Comparison of ENCODE assay signal across 8 cellular contexts in the genomic region with DNA sequence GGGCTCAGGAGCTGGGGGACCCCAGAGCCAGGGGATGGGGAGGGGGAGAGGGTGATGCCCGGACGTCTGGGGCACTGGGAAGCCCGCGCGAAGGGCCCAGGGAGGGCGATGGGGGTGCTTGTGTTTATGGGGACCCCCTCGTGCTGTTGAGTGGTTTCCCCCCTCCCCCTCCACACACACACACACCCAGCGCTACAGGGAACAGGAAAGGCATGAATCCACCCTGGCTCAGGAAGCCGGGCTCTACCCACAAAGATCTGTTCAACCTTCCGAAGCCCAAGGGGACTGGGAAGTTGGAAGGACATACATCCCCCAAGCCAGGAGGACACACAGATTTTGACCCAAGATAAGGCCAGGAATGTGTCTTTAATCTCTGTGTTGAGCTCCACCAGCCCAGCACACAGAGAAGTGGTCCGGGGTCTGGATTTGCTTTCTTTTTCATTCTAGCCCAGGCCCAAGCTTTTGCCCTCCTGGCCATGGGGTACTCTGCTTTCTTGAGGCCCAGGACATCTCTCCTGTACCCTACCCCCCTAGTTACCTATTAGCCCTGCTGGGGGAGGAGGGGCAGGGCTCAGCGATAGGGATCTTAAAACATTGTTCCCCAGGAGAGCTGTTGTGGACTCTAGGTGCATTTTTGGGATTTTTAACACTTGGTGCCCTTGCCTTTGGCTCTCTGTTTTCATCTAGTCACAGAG. TPM values are rescaled to one million over a fixed set of nuclear protein-coding genes. Genes with fewer than 3 reads are reported as not detected.
DNase-seq lines count a peak whose midpoint lies in the region; ATAC-seq, FAIRE-seq and TF ChIP-seq lines count a peak whose summit lies in the region.

No MANE protein-coding gene starts in this region.

- TF ChIP-seq POLR2A in GM12878 (IDR thresholded peaks at IDR 0.05; ENCODE audit: low read depth, low read length) (peak; percentile 15; the same call in 1 of the 2 replicates), HepG2 (IDR thresholded peaks at IDR 0.05; ENCODE audit: insufficient read depth in 1 of 2, low read depth in 2 of 2, low read length in 2 of 2) (peak in 1 of 2 experiments; percentile 34; a peak in 1 of 4 replicates), thyroid gland (IDR thresholded peaks at IDR 0.05) (no peak)

- TF ChIP-seq EP300 in GM12878 (IDR thresholded peaks at IDR 0.05; ENCODE audit: borderline replicate concordance in 1 of 2, control insufficient read depth in 1 of 2, low read depth in 2 of 2, low read length in 2 of 2) (no peak), HepG2 (IDR thresholded peaks at IDR 0.05; ENCODE audit: low read depth in 2 of 2, low read length in 2 of 2) (no peak), HepG2 (CRISPR knock-in tag; IDR thresholded peaks at IDR 0.05; ENCODE audit: borderline replicate concordance) (peak; percentile 53)

- TF ChIP-seq CTCF in GM12878 (IDR thresholded peaks at IDR 0.05 in 2 of 3, conservative IDR thresholded peaks at IDR 0.05 in 1 of 3; ENCODE audit: control insufficient read depth in 2 of 3, extremely low read depth in 1 of 3, insufficient read depth in 1 of 3, low read depth in 3 of 3, low read length in 3 of 3), result no peak
- TF ChIP-seq CTCF in HepG2 (CRISPR knock-in tag; IDR thresholded peaks at IDR 0.05), result no peak
- TF ChIP-seq CTCF in thyroid gland (IDR thresholded peaks at IDR 0.05), result no peak

- RAD21 ChIA-PET in GM12878 (lab: Charles Lee; ENCODE audit: unreplicated experiment), result interaction anchor here (0.6 to 18.5 kb wide), 9 partner anchors 9 to 143 kb away, joined by 3 to 419 read pairs (median 4); no protein-coding TSS in a partner anchor

- H2AFZ ChIP-seq in GM12878 (ENCODE audit: control insufficient read depth, low read depth, low read length), result no peak overlapping the region
- no peak overlapping the region for H2AFZ ChIP-seq in HepG2 (ENCODE audit: low read length)

- no peak for ATAC-seq in GM12878
- no peak for ATAC-seq in HepG2
- ATAC-seq in GM21825 (IDR thresholded peaks at IDR 0.05; ENCODE audit: unreplicated experiment), result no peak
- ATAC-seq in GM18909 (IDR thresholded peaks at IDR 0.05; ENCODE audit: poor library complexity, unreplicated experiment), result no peak
- ATAC-seq in GM18511 (IDR thresholded peaks at IDR 0.05; ENCODE audit: unreplicated experiment), result no peak

- H3K27me3 ChIP-seq in GM12878 (replicated peaks in 1 of 2; ENCODE audit: control insufficient read depth in 2 of 2, insufficient read depth in 2 of 2, low read length in 1 of 2), result no peaks in the 10 kb centered on the region
- no peaks in the 10 kb centered on the region for H3K27me3 ChIP-seq in HepG2 (ENCODE audit: control insufficient read depth in 1 of 2, insufficient read depth in 2 of 2, low read length in 2 of 2)
- H3K27me3 ChIP-seq in thyroid gland, result no peaks in the 10 kb centered on the region

- SMC1A ChIA-PET in GM12878 (lab: Charles Lee; ENCODE audit: uncharacterized antibody, unreplicated experiment), result interaction anchor here (0.9 to 10.2 kb wide), 9 partner anchors 13 to 87 kb away, joined by 4 to 152 read pairs (median 14); no protein-coding TSS in a partner anchor

- 0% methylated on average over 5 of the region's 12 CpGs for WGBS in GM12878 (ENCODE audit: insufficient coverage, insufficient replicate concordance, low lambda C conversion rate, missing lambda C conversion rate)
- WGBS in HepG2 (ENCODE audit: low lambda C conversion rate), result 1% methylated on average over 6 of the region's 12 CpGs
- WGBS in thyroid gland, 2 donors, result 1 to 12% methylated on average over 5 to 11 of the region's 12 CpGs

- H3K36me3 ChIP-seq in GM12878 (ENCODE audit: control insufficient read depth in 2 of 2, insufficient read depth in 2 of 2, low read length in 1 of 2) (no peaks in the 10 kb centered on the region), HepG2 (replicated peaks in 1 of 2; ENCODE audit: control insufficient read depth in 1 of 2, insufficient read depth in 2 of 2, low read length in 2 of 2) (peaks cover 8 to 12% of the 10 kb centered on the region in 2 experiments; a peak in 3 of 5 replicates), thyroid gland (peaks cover 9 to 14% of the 10 kb centered on the region in 2 donors)

- DNase-seq in D341Med (ENCODE audit: low spot score) (peak; percentile 44), Kasumi-1 (lab: John Stamatoyannopoulos, UW) (peak; percentile 31 to 72), GM12878 (ENCODE audit: low read depth, low spot score) (no peak), HepG2 (ENCODE audit: low spot score) (peak; percentile 52), thyroid gland (peak; percentile 35 to 45)

- POLR2A ChIA-PET in GM12878 (lab: Charles Lee), result interaction anchor here (0.6 to 17.9 kb wide), 7 partner anchors 18 to 401 kb away, joined by 3 to 427 read pairs (median 5); partner anchors contain the start of gene RNF157
- POLR2A ChIA-PET in HepG2 (lab: Yijun Ruan, JAX), result interaction anchor here (1.0 to 5.6 kb wide), 9 partner anchors 7 to 147 kb away, joined by 3 to 51 read pairs (median 4); no protein-coding TSS in a partner anchor

- H3K79me2 ChIP-seq in GM12878 (ENCODE audit: control insufficient read depth, insufficient read depth, low read length) (peaks cover 62% of the 10 kb centered on the region), HepG2 (ENCODE audit: insufficient read depth, low read length) (peaks cover 25% of the 10 kb centered on the region)

- peak overlapping the region; percentile 93 for H3K9ac ChIP-seq in GM12878 (ENCODE audit: control insufficient read depth, insufficient read depth, low read length)
- peak overlapping the region; percentile 84 for H3K9ac ChIP-seq in HepG2 (ENCODE audit: insufficient read depth, low read depth, low read length)

- no peak for TF ChIP-seq RAD21 in GM12878 (IDR thresholded peaks at IDR 0.05; ENCODE audit: insufficient read depth, low read depth, low read length)
- no peak for TF ChIP-seq RAD21 in HepG2 (CRISPR knock-in tag; IDR thresholded peaks at IDR 0.05)

- peaks cover 52% of the 10 kb centered on the region for H3K4me1 ChIP-seq in GM12878 (ENCODE audit: control insufficient read depth, insufficient read depth, low read length)
- peaks cover 71% of the 10 kb centered on the region for H3K4me1 ChIP-seq in HepG2 (ENCODE audit: insufficient read depth, low read length)
- H3K4me1 ChIP-seq in thyroid gland, result peaks cover 37 to 62% of the 10 kb centered on the region in 2 donors

- intact Hi-C loops in GM12878 (cut with micrococcal nuclease; ENCODE audit: unreplicated experiment) (loop anchor here (5.0 to 10.0 kb wide), 2 partner anchors 34 to 482 kb away; partner anchors contain the start of gene UNK), HepG2 (cut with micrococcal nuclease; ENCODE audit: unreplicated experiment) (no loop called here), thyroid gland (cut with DNase I) (no loop called here)

- peak overlapping the region; percentile 84 for H3K4me3 ChIP-seq in GM12878
- H3K4me3 ChIP-seq in HepG2 (replicated peaks in 1 of 3; ENCODE audit: insufficient read depth in 1 of 3, low read depth in 2 of 3, low read length in 3 of 3), result peak overlapping the region; percentile 88 to 98 (median 92)
- H3K4me3 ChIP-seq in thyroid gland (replicated peaks in 1 of 3), result peak overlapping the region; percentile 84 to 100 (median 97)

- CTCF ChIA-PET in GM12878 (lab: Yijun Ruan, JAX) (interaction anchor here (0.9 to 10.6 kb wide), 6 partner anchors 13 to 143 kb away, joined by 3 to 160 read pairs (median 8); no protein-coding TSS in a partner anchor), HepG2 (lab: Yijun Ruan, JAX; ENCODE audit: low intra/inter-chr PET ratio, low total read pairs) (no interaction called here)

- BruUV-seq in GM12878 (replicated peaks; lab: Mats Ljungman, UMichigan) (no TSS peak), HepG2 (replicated peaks; lab: Mats Ljungman, UMichigan) (TSS peak; percentile 55)

- in situ Hi-C loops in GM12878 (cut with MboI) (loop anchor here (25.0 kb wide), 2 partner anchors 1196 to 1896 kb away; partner anchors contain the start of gene SYNGR2), HepG2 (cut with HindIII; ENCODE audit: extremely low pct_ligation_motif_present, low pct_unique_long_range_greater_than_20kb) (no loop called here)

- H4K20me1 ChIP-seq in GM12878 (ENCODE audit: control insufficient read depth, insufficient read depth), result no peaks in the 10 kb centered on the region
- H4K20me1 ChIP-seq in HepG2 (ENCODE audit: insufficient read depth, low read length), result no peaks in the 10 kb centered on the region; the same call in 1 of the 2 replicates

- H3K4me2 ChIP-seq in GM12878 (ENCODE audit: control insufficient read depth, insufficient read depth) (peak overlapping the region; percentile 99), HepG2 (ENCODE audit: low read depth, low read length) (peak overlapping the region; percentile 98)

- FAIRE-seq in GM12878 (lab: Jason Lieb, UNC) (no peak), HepG2 (lab: Jason Lieb, UNC) (peak; percentile 57)

- no peaks in the 10 kb centered on the region for H3K9me3 ChIP-seq in GM12878 (replicated peaks; ENCODE audit: control insufficient read depth, insufficient read depth, low read length)
- H3K9me3 ChIP-seq in HepG2 (ENCODE audit: low read length), result no peaks in the 10 kb centered on the region
- H3K9me3 ChIP-seq in thyroid gland, result no peaks in the 10 kb centered on the region

- peak overlapping the region; percentile 99 for H3K27ac ChIP-seq in GM12878 (ENCODE audit: control insufficient read depth, insufficient read depth)
- peak overlapping the region; percentile 63 for H3K27ac ChIP-seq in HepG2 (ENCODE audit: extremely low read length, insufficient read depth, low read length)
- peak overlapping the region; percentile 89 to 98 (median 95) for H3K27ac ChIP-seq in thyroid gland

RNA-seq across cellular contexts. Expression of gene UBALD2, which starts 1.2 kb away (rescaled TPM):
- 10.7 and 18.0 TPM in 2 replicates for total RNA-seq in GM12878 (2013; cell fraction: nucleolus; rRNA removed)
- 54.7 and 63.4 TPM in 2 replicates for total RNA-seq in GM12878 (2014; rRNA removed)
- total RNA-seq in GM12878 (2014; rRNA removed; fragmentation: Illumina TruSeq; extraction: Trizol), result 12.3 and 17.1 TPM in 2 replicates
- 130 and 132 TPM in 2 replicates for total RNA-seq in GM12878 (2021)
- 44.7 TPM for polyA plus RNA-seq in GM12878 (2011; ENCODE audit: low read depth)
- 50.3 and 165 TPM in 2 replicates for polyA plus RNA-seq in GM12878 (2011; rRNA removed)
- 54.9 and 77.4 TPM in 2 replicates for polyA plus RNA-seq in GM12878 (2011; cell fraction: cytosol; rRNA removed)
- 56.6 and 64.5 TPM in 2 replicates for polyA plus RNA-seq in GM12878 (2011; cell fraction: nucleus; rRNA removed)
- polyA plus RNA-seq in GM12878 (2012), result 98.6 and 132 TPM in 2 replicates
- polyA plus RNA-seq in GM12878 (2014; fragmentation: Illumina TruSeq; extraction: Trizol), result 12.1 and 24.0 TPM in 2 replicates
- 10 to 100 TPM in 1 of 2 experiments, 1 to 10 TPM in 1; 4.4 to 16.4 TPM for polyA plus RNA-seq in GM12878 (2014; fragmentation: Nextera tagmentation; extraction: Ambion mirVana)
- polyA plus RNA-seq in GM12878 (2014; rRNA removed), result 66.4 and 81.1 TPM in 2 replicates
- polyA plus RNA-seq in GM12878 (2016; fragmentation: Nextera tagmentation; extraction: Ambion mirVana), result 1 to 10 TPM; 2.8 TPM
- polyA minus RNA-seq in GM12878 (2011; rRNA and poly(A)+ RNA removed), result 24.4 and 40.4 TPM in 2 replicates
- polyA minus RNA-seq in GM12878 (2011; cell fraction: cytosol; rRNA and poly(A)+ RNA removed), result 55.5 and 60.7 TPM in 2 replicates
- 18.3 and 30.3 TPM in 2 replicates for polyA minus RNA-seq in GM12878 (2011; cell fraction: nucleus; rRNA and poly(A)+ RNA removed)
- total RNA-seq in HepG2 (2016; rRNA removed; fragmentation: Illumina TruSeq; extraction: Trizol), result 3.3 and 5.3 TPM in 2 replicates
- total RNA-seq in HepG2 (2016; cell fraction: cytosol; rRNA removed; fragmentation: Illumina TruSeq; extraction: Trizol; ENCODE audit: low read depth), result 6.8 and 10.0 TPM in 2 replicates
- total RNA-seq in HepG2 (2016; cell fraction: insoluble cytoplasmic fraction; rRNA removed; fragmentation: Illumina TruSeq; extraction: Trizol), result 4.4 and 4.5 TPM in 2 replicates
- total RNA-seq in HepG2 (2016; cell fraction: membrane; rRNA removed; fragmentation: Illumina TruSeq; extraction: Trizol), result 9.1 and 9.4 TPM in 2 replicates
- 2.6 and 3.2 TPM in 2 replicates for total RNA-seq in HepG2 (2016; cell fraction: nucleus; rRNA removed; fragmentation: Illumina TruSeq; extraction: Trizol)
- 50.5 and 89.7 TPM in 2 replicates for polyA plus RNA-seq in HepG2 (2011; rRNA removed)
- 14.6 and 28.0 TPM in 2 replicates for polyA plus RNA-seq in HepG2 (2011; cell fraction: cytosol; rRNA removed)
- polyA plus RNA-seq in HepG2 (2011; cell fraction: nucleus; rRNA removed), result 19.7 and 23.1 TPM in 2 replicates
- 16.6 and 21.8 TPM in 2 replicates for polyA plus RNA-seq in HepG2 (2012)
- polyA plus RNA-seq in HepG2 (2016; cell fraction: cytosol; fragmentation: Illumina TruSeq; extraction: Trizol; ENCODE audit: low read depth), result 26.5 and 33.4 TPM in 2 replicates
- polyA plus RNA-seq in HepG2 (2016; cell fraction: insoluble cytoplasmic fraction; fragmentation: Illumina TruSeq; extraction: Trizol; ENCODE audit: low read depth), result 15.4 and 17.2 TPM in 2 replicates
- polyA plus RNA-seq in HepG2 (2016; cell fraction: membrane; fragmentation: Illumina TruSeq; extraction: Trizol; ENCODE audit: low read depth), result 28.1 and 30.3 TPM in 2 replicates
- 8.4 and 13.3 TPM in 2 replicates for polyA plus RNA-seq in HepG2 (2016; cell fraction: nucleus; fragmentation: Illumina TruSeq; extraction: Trizol; ENCODE audit: insufficient read depth, low read depth)
- polyA minus RNA-seq in HepG2 (2011; rRNA and poly(A)+ RNA removed; ENCODE audit: low replicate concordance), result 24.6 and 37.9 TPM in 2 replicates
- 14.7 and 29.2 TPM in 2 replicates for polyA minus RNA-seq in HepG2 (2011; cell fraction: cytosol; rRNA and poly(A)+ RNA removed)
- polyA minus RNA-seq in HepG2 (2011; cell fraction: nucleus; rRNA and poly(A)+ RNA removed), result 4.2 and 7.1 TPM in 2 replicates
- 10 to 100 TPM in 3 of 4 donors, 1 to 10 TPM in 1; 9.8 to 54.2 (median 22.9) TPM for total RNA-seq in thyroid gland

RNA-seq across cellular contexts. Expression of gene RNF157, which starts 26.1 kb away (rescaled TPM):
- 1.4 and 2.8 TPM in 2 replicates for total RNA-seq in GM12878 (2013; cell fraction: nucleolus; rRNA removed)
- total RNA-seq in GM12878 (2014; rRNA removed), result 9.7 and 10.4 TPM in 2 replicates
- 10.4 and 11.8 TPM in 2 replicates for total RNA-seq in GM12878 (2014; rRNA removed; fragmentation: Illumina TruSeq; extraction: Trizol)
- total RNA-seq in GM12878 (2021), result 14.8 and 17.9 TPM in 2 replicates
- 5.8 TPM for polyA plus RNA-seq in GM12878 (2011; ENCODE audit: low read depth)
- 6.0 and 7.3 TPM in 2 replicates for polyA plus RNA-seq in GM12878 (2011; rRNA removed)
- polyA plus RNA-seq in GM12878 (2011; cell fraction: cytosol; rRNA removed), result 7.3 and 8.6 TPM in 2 replicates
- 3.7 and 4.7 TPM in 2 replicates for polyA plus RNA-seq in GM12878 (2011; cell fraction: nucleus; rRNA removed)
- polyA plus RNA-seq in GM12878 (2012), result 6.4 and 8.4 TPM in 2 replicates
- 14.1 and 15.9 TPM in 2 replicates for polyA plus RNA-seq in GM12878 (2014; fragmentation: Illumina TruSeq; extraction: Trizol)
- polyA plus RNA-seq in GM12878 (2014; fragmentation: Nextera tagmentation; extraction: Ambion mirVana), result 1 to 10 TPM; 5.2 to 9.5 TPM
- 12.1 and 12.3 TPM in 2 replicates for polyA plus RNA-seq in GM12878 (2014; rRNA removed)
- polyA plus RNA-seq in GM12878 (2016; fragmentation: Nextera tagmentation; extraction: Ambion mirVana), result 1 to 10 TPM; 1.4 to 3.4 TPM
- polyA minus RNA-seq in GM12878 (2011; rRNA and poly(A)+ RNA removed), result 6.6 and 10.4 TPM in 2 replicates
- polyA minus RNA-seq in GM12878 (2011; cell fraction: cytosol; rRNA and poly(A)+ RNA removed), result 3.1 and 4.8 TPM in 2 replicates
- polyA minus RNA-seq in GM12878 (2011; cell fraction: nucleus; rRNA and poly(A)+ RNA removed), result 2.5 and 6.2 TPM in 2 replicates
- 1.4 and 1.5 TPM in 2 replicates for total RNA-seq in HepG2 (2016; rRNA removed; fragmentation: Illumina TruSeq; extraction: Trizol)
- total RNA-seq in HepG2 (2016; cell fraction: cytosol; rRNA removed; fragmentation: Illumina TruSeq; extraction: Trizol; ENCODE audit: low read depth), result 1.0 and 1.9 TPM in 2 replicates
- total RNA-seq in HepG2 (2016; cell fraction: insoluble cytoplasmic fraction; rRNA removed; fragmentation: Illumina TruSeq; extraction: Trizol), result 1.5 and 2.1 TPM in 2 replicates
- total RNA-seq in HepG2 (2016; cell fraction: membrane; rRNA removed; fragmentation: Illumina TruSeq; extraction: Trizol), result 3.1 and 3.6 TPM in 2 replicates
- 1.0 and 2.8 TPM in 2 replicates for total RNA-seq in HepG2 (2016; cell fraction: nucleus; rRNA removed; fragmentation: Illumina TruSeq; extraction: Trizol)
- 0.44 and 0.82 TPM in 2 replicates for polyA plus RNA-seq in HepG2 (2011; rRNA removed)
- polyA plus RNA-seq in HepG2 (2011; cell fraction: cytosol; rRNA removed), result 0.52 and 0.71 TPM in 2 replicates
- polyA plus RNA-seq in HepG2 (2011; cell fraction: nucleus; rRNA removed), result 0.42 TPM in 2 replicates
- polyA plus RNA-seq in HepG2 (2012), result 0.86 and 1.1 TPM in 2 replicates
- polyA plus RNA-seq in HepG2 (2016; cell fraction: cytosol; fragmentation: Illumina TruSeq; extraction: Trizol; ENCODE audit: low read depth), result 1.7 and 2.0 TPM in 2 replicates
- polyA plus RNA-seq in HepG2 (2016; cell fraction: insoluble cytoplasmic fraction; fragmentation: Illumina TruSeq; extraction: Trizol; ENCODE audit: low read depth), result 1.9 and 2.1 TPM in 2 replicates
- polyA plus RNA-seq in HepG2 (2016; cell fraction: membrane; fragmentation: Illumina TruSeq; extraction: Trizol; ENCODE audit: low read depth), result 3.0 and 5.1 TPM in 2 replicates
- polyA plus RNA-seq in HepG2 (2016; cell fraction: nucleus; fragmentation: Illumina TruSeq; extraction: Trizol; ENCODE audit: insufficient read depth, low read depth), result 1.8 and 3.8 TPM in 2 replicates
- polyA minus RNA-seq in HepG2 (2011; rRNA and poly(A)+ RNA removed; ENCODE audit: low replicate concordance), result 0.66 and 3.2 TPM in 2 replicates
- polyA minus RNA-seq in HepG2 (2011; cell fraction: cytosol; rRNA and poly(A)+ RNA removed), result 0.79 and 1.5 TPM in 2 replicates
- polyA minus RNA-seq in HepG2 (2011; cell fraction: nucleus; rRNA and poly(A)+ RNA removed), result 0.77 and 0.99 TPM in 2 replicates
- total RNA-seq in thyroid gland, result 1 to 10 TPM; 1.7 to 6.6 (median 4.7) TPM

RNA-seq across cellular contexts. Expression of gene QRICH2, which starts 41.7 kb away (rescaled TPM):
- total RNA-seq in GM12878 (2013; cell fraction: nucleolus; rRNA removed), result 1.3 and 1.8 TPM in 2 replicates
- total RNA-seq in GM12878 (2014; rRNA removed), result 0.23 and 0.27 TPM in 2 replicates
- total RNA-seq in GM12878 (2014; rRNA removed; fragmentation: Illumina TruSeq; extraction: Trizol), result 0.18 and 0.27 TPM in 2 replicates
- 0.35 and 0.72 TPM in 2 replicates for total RNA-seq in GM12878 (2021)
- polyA plus RNA-seq in GM12878 (2011; ENCODE audit: low read depth), result 0.17 TPM
- polyA plus RNA-seq in GM12878 (2011; rRNA removed), result 0.07 and 0.15 TPM in 2 replicates
- 0.22 and 0.28 TPM in 2 replicates for polyA plus RNA-seq in GM12878 (2011; cell fraction: cytosol; rRNA removed)
- polyA plus RNA-seq in GM12878 (2011; cell fraction: nucleus; rRNA removed), result 0.73 and 0.76 TPM in 2 replicates
- 0.27 and 0.32 TPM in 2 replicates for polyA plus RNA-seq in GM12878 (2012)
- polyA plus RNA-seq in GM12878 (2014; fragmentation: Illumina TruSeq; extraction: Trizol), result 0.12 TPM in 1 of 2 replicates, not detected in the other
- under 1 TPM; 0.04 to 0.05 TPM for polyA plus RNA-seq in GM12878 (2014; fragmentation: Nextera tagmentation; extraction: Ambion mirVana)
- polyA plus RNA-seq in GM12878 (2014; rRNA removed), result 0.44 and 0.58 TPM in 2 replicates
- polyA plus RNA-seq in GM12878 (2016; fragmentation: Nextera tagmentation; extraction: Ambion mirVana), result under 1 TPM; 0.51 to 0.54 TPM
- 1.4 and 1.8 TPM in 2 replicates for polyA minus RNA-seq in GM12878 (2011; rRNA and poly(A)+ RNA removed)
- polyA minus RNA-seq in GM12878 (2011; cell fraction: cytosol; rRNA and poly(A)+ RNA removed), result 0.31 TPM in 1 of 2 replicates, not detected in the other
- polyA minus RNA-seq in GM12878 (2011; cell fraction: nucleus; rRNA and poly(A)+ RNA removed), result 0.36 and 1.1 TPM in 2 replicates
- 2.7 and 3.7 TPM in 2 replicates for total RNA-seq in HepG2 (2016; rRNA removed; fragmentation: Illumina TruSeq; extraction: Trizol)
- 3.1 and 3.3 TPM in 2 replicates for total RNA-seq in HepG2 (2016; cell fraction: cytosol; rRNA removed; fragmentation: Illumina TruSeq; extraction: Trizol; ENCODE audit: low read depth)
- total RNA-seq in HepG2 (2016; cell fraction: insoluble cytoplasmic fraction; rRNA removed; fragmentation: Illumina TruSeq; extraction: Trizol), result 2.3 and 3.7 TPM in 2 replicates
- total RNA-seq in HepG2 (2016; cell fraction: membrane; rRNA removed; fragmentation: Illumina TruSeq; extraction: Trizol), result 4.0 and 4.5 TPM in 2 replicates
- total RNA-seq in HepG2 (2016; cell fraction: nucleus; rRNA removed; fragmentation: Illumina TruSeq; extraction: Trizol), result 4.4 and 6.1 TPM in 2 replicates
- 5.7 and 11.5 TPM in 2 replicates for polyA plus RNA-seq in HepG2 (2011; rRNA removed)
- 3.4 and 3.8 TPM in 2 replicates for polyA plus RNA-seq in HepG2 (2011; cell fraction: cytosol; rRNA removed)
- polyA plus RNA-seq in HepG2 (2011; cell fraction: nucleus; rRNA removed), result 58.0 and 60.6 TPM in 2 replicates
- 1.5 and 7.5 TPM in 2 replicates for polyA plus RNA-seq in HepG2 (2012)
- 0.94 and 1.1 TPM in 2 replicates for polyA plus RNA-seq in HepG2 (2016; cell fraction: cytosol; fragmentation: Illumina TruSeq; extraction: Trizol; ENCODE audit: low read depth)
- polyA plus RNA-seq in HepG2 (2016; cell fraction: insoluble cytoplasmic fraction; fragmentation: Illumina TruSeq; extraction: Trizol; ENCODE audit: low read depth), result 1.2 TPM in 2 replicates
- polyA plus RNA-seq in HepG2 (2016; cell fraction: membrane; fragmentation: Illumina TruSeq; extraction: Trizol; ENCODE audit: low read depth), result 1.0 and 1.5 TPM in 2 replicates
- 10.2 and 12.1 TPM in 2 replicates for polyA plus RNA-seq in HepG2 (2016; cell fraction: nucleus; fragmentation: Illumina TruSeq; extraction: Trizol; ENCODE audit: insufficient read depth, low read depth)
- polyA minus RNA-seq in HepG2 (2011; rRNA and poly(A)+ RNA removed; ENCODE audit: low replicate concordance), result 6.3 and 21.9 TPM in 2 replicates
- 2.5 and 3.3 TPM in 2 replicates for polyA minus RNA-seq in HepG2 (2011; cell fraction: cytosol; rRNA and poly(A)+ RNA removed)
- polyA minus RNA-seq in HepG2 (2011; cell fraction: nucleus; rRNA and poly(A)+ RNA removed), result 12.0 and 17.0 TPM in 2 replicates
- total RNA-seq in thyroid gland, result 10 to 100 TPM in 2 of 4 donors, 1 to 10 TPM in 2; 6.6 to 14.3 (median 9.9) TPM
